ENCODE assay signal across 2 cellular contexts in the genomic region with DNA sequence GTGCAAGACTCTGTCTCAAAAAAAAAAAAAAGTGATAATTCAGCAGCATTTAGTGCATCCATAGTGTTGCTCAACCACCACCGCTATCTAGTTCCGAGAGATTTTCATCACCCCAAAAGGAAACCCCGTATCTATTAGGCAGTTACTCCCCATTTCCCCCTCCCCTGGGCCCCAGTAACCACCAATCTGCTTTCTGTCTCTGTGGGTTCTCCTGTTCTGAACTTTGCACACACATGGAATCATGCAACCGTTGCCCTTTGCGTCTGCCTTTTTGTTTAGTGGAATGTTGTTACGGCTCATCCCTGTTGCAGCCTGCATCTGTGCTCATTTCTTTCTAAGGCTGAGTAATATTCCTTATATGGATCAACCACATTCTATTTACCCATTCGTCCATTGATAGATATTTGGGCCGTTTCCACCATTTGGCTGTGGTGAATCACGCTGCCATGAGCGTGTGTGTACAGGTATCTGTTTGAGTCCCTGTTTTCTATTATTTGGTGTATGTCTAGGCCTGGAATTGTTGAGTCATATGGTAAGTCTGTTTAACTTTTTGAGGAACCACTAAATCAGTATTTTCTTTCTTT.
A peak's percentile ranks its signal among the peaks of the same experiment; 100 is the strongest.
TF ChIP-seq lines count a peak whose summit lies in the region.

No MANE protein-coding gene starts in this region.

TF ChIP-seq in IMR-90, 13 proteins besides CTCF, POLR2A, EP300 and RAD21:
- TF ChIP-seq MAZ (IDR thresholded peaks at IDR 0.05; ENCODE audit: borderline replicate concordance, low read depth, low read length), result no peak
- peak; percentile 51; the same call in 1 of the 2 replicates for TF ChIP-seq FOS (IDR thresholded peaks at IDR 0.05; ENCODE audit: low read depth, low read length)
TF ChIP-seq in IMR-90: peak in this region for 1.

TF ChIP-seq in GM12878, 131 proteins besides CTCF, POLR2A, EP300 and RAD21 (continues in another document):
- TF ChIP-seq JUNB (IDR thresholded peaks at IDR 0.05) (peak; percentile 93), HDAC2 (IDR thresholded peaks at IDR 0.05) (no peak), EGR1 (IDR thresholded peaks at IDR 0.05; ENCODE audit: borderline replicate concordance in 1 of 2, low read depth in 2 of 2, low read length in 2 of 2) (no peak), CHD2 (IDR thresholded peaks at IDR 0.05; ENCODE audit: borderline replicate concordance, low read depth, low read length) (no peak), BHLHE40 (IDR thresholded peaks at IDR 0.05; ENCODE audit: borderline replicate concordance in 1 of 2, low read depth in 2 of 2, low read length in 1 of 2) (peak in 1 of 2 experiments; percentile 50; a peak in 2 of 4 replicates), SMAD1 (IDR thresholded peaks at IDR 0.05; ENCODE audit: low read depth, partially characterized antibody) (no peak), IRF4 (IDR thresholded peaks at IDR 0.05; ENCODE audit: low read depth, low read length) (0 out of 2 replicates have a peak, but pooled peaks have one; percentile 49), ATF7 (IDR thresholded peaks at IDR 0.05; ENCODE audit: low read depth) (peak; percentile 66), SMARCA5 (IDR thresholded peaks at IDR 0.05) (peak; percentile 12), SUPT20H (IDR thresholded peaks at IDR 0.05; ENCODE audit: borderline replicate concordance, control insufficient read depth, low read depth, low read length) (no peak), ETV6 (conservative IDR thresholded peaks at IDR 0.05 in 1 of 2, IDR thresholded peaks at IDR 0.05 in 1 of 2; ENCODE audit: borderline replicate concordance in 1 of 2, low read depth in 1 of 2) (peak in 1 of 2 experiments; percentile 56; a peak in 1 of 4 replicates), MYC (IDR thresholded peaks at IDR 0.05; ENCODE audit: insufficient read depth, insufficient read length, insufficient replicate concordance, low read length, severe bottlenecking) (no peak), RUNX3 (IDR thresholded peaks at IDR 0.05; ENCODE audit: low read length) (peak; percentile 90), SUZ12 (IDR thresholded peaks at IDR 0.05; ENCODE audit: unreplicated experiment) (no peak), NRF1 (conservative IDR thresholded peaks at IDR 0.05; ENCODE audit: low read depth, low read length) (no peak), TCF3 (IDR thresholded peaks at IDR 0.05; ENCODE audit: borderline replicate concordance, insufficient read depth, low read depth, low read length) (peak; percentile 34; the same call in 1 of the 2 replicates), PML (IDR thresholded peaks at IDR 0.05; ENCODE audit: low read length) (peak; percentile 41; the same call in 1 of the 2 replicates), ASH2L (IDR thresholded peaks at IDR 0.05; ENCODE audit: borderline replicate concordance, low read depth) (no peak), EZH2 (IDR thresholded peaks at IDR 0.05; ENCODE audit: borderline replicate concordance, control insufficient read depth, low read depth, low read length) (no peak), CBFB (IDR thresholded peaks at IDR 0.05; ENCODE audit: low read depth) (peak; percentile 73), DPF2 (IDR thresholded peaks at IDR 0.05) (peak; percentile 90; the same call in 1 of the 2 replicates), ESRRA (IDR thresholded peaks at IDR 0.05; ENCODE audit: low read length) (no peak), NR2C1 (IDR thresholded peaks at IDR 0.05) (no peak), FOS (IDR thresholded peaks at IDR 0.05; ENCODE audit: borderline replicate concordance, extremely low read depth, insufficient read length) (no peak), ZNF384 (IDR thresholded peaks at IDR 0.05; ENCODE audit: borderline replicate concordance, low read depth, low read length) (no peak), CEBPB (IDR thresholded peaks at IDR 0.05; ENCODE audit: borderline replicate concordance in 1 of 2, low read depth in 2 of 2, low read length in 2 of 2) (peak in 1 of 2 experiments; percentile 38; a peak in 2 of 4 replicates), FOXK2 (IDR thresholded peaks at IDR 0.05) (peak; percentile 64), SREBF1 (IDR thresholded peaks at IDR 0.05; ENCODE audit: low read length) (no peak), CHD4 (IDR thresholded peaks at IDR 0.05) (0 out of 2 replicates have a peak, but pooled peaks have one; percentile 39), NBN (IDR thresholded peaks at IDR 0.05) (peak; percentile 54; the same call in 1 of the 2 replicates), KLF5 (IDR thresholded peaks at IDR 0.05; ENCODE audit: partially characterized antibody) (no peak), POLR2AphosphoS2 (IDR thresholded peaks at IDR 0.05; ENCODE audit: low read depth, low read length) (no peak), SIN3A (IDR thresholded peaks at IDR 0.05; ENCODE audit: low read depth, low read length) (no peak), ZZZ3 (IDR thresholded peaks at IDR 0.05; ENCODE audit: control insufficient read depth, insufficient read length, low read depth) (no peak), ZNF207 (IDR thresholded peaks at IDR 0.05; ENCODE audit: borderline replicate concordance) (no peak), MTA3 (IDR thresholded peaks at IDR 0.05; ENCODE audit: borderline replicate concordance, low read length) (peak; percentile 62; the same call in 1 of the 2 replicates), CHD1 (IDR thresholded peaks at IDR 0.05; ENCODE audit: low read depth, low read length) (no peak), FOXM1 (IDR thresholded peaks at IDR 0.05; ENCODE audit: low read depth, low read length) (peak; percentile 88), SP1 (IDR thresholded peaks at IDR 0.05; ENCODE audit: low read depth, low read length) (no peak), HDAC6 (IDR thresholded peaks at IDR 0.05; ENCODE audit: unreplicated experiment) (no peak), KAT2A (conservative IDR thresholded peaks at IDR 0.05; ENCODE audit: control insufficient read depth, low read depth, low read length) (no peak)
- TF ChIP-seq, protein P1, sequence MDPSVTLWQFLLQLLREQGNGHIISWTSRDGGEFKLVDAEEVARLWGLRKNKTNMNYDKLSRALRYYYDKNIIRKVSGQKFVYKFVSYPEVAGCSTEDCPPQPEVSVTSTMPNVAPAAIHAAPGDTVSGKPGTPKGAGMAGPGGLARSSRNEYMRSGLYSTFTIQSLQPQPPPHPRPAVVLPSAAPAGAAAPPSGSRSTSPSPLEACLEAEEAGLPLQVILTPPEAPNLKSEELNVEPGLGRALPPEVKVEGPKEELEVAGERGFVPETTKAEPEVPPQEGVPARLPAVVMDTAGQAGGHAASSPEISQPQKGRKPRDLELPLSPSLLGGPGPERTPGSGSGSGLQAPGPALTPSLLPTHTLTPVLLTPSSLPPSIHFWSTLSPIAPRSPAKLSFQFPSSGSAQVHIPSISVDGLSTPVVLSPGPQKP (IDR thresholded peaks at IDR 0.05; ENCODE audit: low read depth, low read length), result no peak
- TF ChIP-seq, protein P2, sequence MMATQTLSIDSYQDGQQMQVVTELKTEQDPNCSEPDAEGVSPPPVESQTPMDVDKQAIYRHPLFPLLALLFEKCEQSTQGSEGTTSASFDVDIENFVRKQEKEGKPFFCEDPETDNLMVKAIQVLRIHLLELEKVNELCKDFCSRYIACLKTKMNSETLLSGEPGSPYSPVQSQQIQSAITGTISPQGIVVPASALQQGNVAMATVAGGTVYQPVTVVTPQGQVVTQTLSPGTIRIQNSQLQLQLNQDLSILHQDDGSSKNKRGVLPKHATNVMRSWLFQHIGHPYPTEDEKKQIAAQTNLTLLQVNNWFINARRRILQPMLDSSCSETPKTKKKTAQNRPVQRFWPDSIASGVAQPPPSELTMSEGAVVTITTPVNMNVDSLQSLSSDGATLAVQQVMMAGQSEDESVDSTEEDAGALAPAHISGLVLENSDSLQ (IDR thresholded peaks at IDR 0.05), result no peak
- TF ChIP-seq, protein P3, sequence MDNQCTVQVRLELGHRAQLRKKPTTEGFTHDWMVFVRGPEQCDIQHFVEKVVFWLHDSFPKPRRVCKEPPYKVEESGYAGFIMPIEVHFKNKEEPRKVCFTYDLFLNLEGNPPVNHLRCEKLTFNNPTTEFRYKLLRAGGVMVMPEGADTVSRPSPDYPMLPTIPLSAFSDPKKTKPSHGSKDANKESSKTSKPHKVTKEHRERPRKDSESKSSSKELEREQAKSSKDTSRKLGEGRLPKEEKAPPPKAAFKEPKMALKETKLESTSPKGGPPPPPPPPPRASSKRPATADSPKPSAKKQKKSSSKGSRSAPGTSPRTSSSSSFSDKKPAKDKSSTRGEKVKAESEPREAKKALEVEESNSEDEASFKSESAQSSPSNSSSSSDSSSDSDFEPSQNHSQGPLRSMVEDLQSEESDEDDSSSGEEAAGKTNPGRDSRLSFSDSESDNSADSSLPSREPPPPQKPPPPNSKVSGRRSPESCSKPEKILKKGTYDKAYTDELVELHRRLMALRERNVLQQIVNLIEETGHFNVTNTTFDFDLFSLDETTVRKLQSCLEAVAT (IDR thresholded peaks at IDR 0.05), result peak; percentile 35; the same call in 1 of the 2 replicates
- TF ChIP-seq, protein P4, sequence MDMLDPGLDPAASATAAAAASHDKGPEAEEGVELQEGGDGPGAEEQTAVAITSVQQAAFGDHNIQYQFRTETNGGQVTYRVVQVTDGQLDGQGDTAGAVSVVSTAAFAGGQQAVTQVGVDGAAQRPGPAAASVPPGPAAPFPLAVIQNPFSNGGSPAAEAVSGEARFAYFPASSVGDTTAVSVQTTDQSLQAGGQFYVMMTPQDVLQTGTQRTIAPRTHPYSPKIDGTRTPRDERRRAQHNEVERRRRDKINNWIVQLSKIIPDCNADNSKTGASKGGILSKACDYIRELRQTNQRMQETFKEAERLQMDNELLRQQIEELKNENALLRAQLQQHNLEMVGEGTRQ (IDR thresholded peaks at IDR 0.05; ENCODE audit: borderline replicate concordance, low read depth, low read length), result no peak
- TF ChIP-seq, protein P5, sequence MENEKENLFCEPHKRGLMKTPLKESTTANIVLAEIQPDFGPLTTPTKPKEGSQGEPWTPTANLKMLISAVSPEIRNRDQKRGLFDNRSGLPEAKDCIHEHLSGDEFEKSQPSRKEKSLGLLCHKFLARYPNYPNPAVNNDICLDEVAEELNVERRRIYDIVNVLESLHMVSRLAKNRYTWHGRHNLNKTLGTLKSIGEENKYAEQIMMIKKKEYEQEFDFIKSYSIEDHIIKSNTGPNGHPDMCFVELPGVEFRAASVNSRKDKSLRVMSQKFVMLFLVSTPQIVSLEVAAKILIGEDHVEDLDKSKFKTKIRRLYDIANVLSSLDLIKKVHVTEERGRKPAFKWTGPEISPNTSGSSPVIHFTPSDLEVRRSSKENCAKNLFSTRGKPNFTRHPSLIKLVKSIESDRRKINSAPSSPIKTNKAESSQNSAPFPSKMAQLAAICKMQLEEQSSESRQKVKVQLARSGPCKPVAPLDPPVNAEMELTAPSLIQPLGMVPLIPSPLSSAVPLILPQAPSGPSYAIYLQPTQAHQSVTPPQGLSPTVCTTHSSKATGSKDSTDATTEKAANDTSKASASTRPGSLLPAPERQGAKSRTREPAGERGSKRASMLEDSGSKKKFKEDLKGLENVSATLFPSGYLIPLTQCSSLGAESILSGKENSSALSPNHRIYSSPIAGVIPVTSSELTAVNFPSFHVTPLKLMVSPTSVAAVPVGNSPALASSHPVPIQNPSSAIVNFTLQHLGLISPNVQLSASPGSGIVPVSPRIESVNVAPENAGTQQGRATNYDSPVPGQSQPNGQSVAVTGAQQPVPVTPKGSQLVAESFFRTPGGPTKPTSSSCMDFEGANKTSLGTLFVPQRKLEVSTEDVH (IDR thresholded peaks at IDR 0.05; ENCODE audit: low read depth, partially characterized antibody), result no peak
- TF ChIP-seq, protein P6, sequence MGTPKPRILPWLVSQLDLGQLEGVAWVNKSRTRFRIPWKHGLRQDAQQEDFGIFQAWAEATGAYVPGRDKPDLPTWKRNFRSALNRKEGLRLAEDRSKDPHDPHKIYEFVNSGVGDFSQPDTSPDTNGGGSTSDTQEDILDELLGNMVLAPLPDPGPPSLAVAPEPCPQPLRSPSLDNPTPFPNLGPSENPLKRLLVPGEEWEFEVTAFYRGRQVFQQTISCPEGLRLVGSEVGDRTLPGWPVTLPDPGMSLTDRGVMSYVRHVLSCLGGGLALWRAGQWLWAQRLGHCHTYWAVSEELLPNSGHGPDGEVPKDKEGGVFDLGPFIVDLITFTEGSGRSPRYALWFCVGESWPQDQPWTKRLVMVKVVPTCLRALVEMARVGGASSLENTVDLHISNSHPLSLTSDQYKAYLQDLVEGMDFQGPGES (IDR thresholded peaks at IDR 0.05), result no peak
- TF ChIP-seq, protein P7, sequence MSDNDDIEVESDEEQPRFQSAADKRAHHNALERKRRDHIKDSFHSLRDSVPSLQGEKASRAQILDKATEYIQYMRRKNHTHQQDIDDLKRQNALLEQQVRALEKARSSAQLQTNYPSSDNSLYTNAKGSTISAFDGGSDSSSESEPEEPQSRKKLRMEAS (IDR thresholded peaks at IDR 0.05; ENCODE audit: low read depth, low read length), result no peak
- TF ChIP-seq, protein P8, sequence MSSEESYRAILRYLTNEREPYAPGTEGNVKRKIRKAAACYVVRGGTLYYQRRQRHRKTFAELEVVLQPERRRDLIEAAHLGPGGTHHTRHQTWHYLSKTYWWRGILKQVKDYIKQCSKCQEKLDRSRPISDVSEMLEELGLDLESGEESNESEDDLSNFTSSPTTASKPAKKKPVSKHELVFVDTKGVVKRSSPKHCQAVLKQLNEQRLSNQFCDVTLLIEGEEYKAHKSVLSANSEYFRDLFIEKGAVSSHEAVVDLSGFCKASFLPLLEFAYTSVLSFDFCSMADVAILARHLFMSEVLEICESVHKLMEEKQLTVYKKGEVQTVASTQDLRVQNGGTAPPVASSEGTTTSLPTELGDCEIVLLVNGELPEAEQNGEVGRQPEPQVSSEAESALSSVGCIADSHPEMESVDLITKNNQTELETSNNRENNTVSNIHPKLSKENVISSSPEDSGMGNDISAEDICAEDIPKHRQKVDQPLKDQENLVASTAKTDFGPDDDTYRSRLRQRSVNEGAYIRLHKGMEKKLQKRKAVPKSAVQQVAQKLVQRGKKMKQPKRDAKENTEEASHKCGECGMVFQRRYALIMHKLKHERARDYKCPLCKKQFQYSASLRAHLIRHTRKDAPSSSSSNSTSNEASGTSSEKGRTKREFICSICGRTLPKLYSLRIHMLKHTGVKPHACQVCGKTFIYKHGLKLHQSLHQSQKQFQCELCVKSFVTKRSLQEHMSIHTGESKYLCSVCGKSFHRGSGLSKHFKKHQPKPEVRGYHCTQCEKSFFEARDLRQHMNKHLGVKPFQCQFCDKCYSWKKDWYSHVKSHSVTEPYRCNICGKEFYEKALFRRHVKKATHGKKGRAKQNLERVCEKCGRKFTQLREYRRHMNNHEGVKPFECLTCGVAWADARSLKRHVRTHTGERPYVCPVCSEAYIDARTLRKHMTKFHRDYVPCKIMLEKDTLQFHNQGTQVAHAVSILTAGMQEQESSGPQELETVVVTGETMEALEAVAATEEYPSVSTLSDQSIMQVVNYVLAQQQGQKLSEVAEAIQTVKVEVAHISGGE (CRISPR knock-in tag; IDR thresholded peaks at IDR 0.05), result no peak
- TF ChIP-seq, protein P9, sequence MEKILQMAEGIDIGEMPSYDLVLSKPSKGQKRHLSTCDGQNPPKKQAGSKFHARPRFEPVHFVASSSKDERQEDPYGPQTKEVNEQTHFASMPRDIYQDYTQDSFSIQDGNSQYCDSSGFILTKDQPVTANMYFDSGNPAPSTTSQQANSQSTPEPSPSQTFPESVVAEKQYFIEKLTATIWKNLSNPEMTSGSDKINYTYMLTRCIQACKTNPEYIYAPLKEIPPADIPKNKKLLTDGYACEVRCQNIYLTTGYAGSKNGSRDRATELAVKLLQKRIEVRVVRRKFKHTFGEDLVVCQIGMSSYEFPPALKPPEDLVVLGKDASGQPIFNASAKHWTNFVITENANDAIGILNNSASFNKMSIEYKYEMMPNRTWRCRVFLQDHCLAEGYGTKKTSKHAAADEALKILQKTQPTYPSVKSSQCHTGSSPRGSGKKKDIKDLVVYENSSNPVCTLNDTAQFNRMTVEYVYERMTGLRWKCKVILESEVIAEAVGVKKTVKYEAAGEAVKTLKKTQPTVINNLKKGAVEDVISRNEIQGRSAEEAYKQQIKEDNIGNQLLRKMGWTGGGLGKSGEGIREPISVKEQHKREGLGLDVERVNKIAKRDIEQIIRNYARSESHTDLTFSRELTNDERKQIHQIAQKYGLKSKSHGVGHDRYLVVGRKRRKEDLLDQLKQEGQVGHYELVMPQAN (conservative IDR thresholded peaks at IDR 0.05), result no peak
